ENCODE assay signal across 8 cellular contexts in the genomic region with DNA sequence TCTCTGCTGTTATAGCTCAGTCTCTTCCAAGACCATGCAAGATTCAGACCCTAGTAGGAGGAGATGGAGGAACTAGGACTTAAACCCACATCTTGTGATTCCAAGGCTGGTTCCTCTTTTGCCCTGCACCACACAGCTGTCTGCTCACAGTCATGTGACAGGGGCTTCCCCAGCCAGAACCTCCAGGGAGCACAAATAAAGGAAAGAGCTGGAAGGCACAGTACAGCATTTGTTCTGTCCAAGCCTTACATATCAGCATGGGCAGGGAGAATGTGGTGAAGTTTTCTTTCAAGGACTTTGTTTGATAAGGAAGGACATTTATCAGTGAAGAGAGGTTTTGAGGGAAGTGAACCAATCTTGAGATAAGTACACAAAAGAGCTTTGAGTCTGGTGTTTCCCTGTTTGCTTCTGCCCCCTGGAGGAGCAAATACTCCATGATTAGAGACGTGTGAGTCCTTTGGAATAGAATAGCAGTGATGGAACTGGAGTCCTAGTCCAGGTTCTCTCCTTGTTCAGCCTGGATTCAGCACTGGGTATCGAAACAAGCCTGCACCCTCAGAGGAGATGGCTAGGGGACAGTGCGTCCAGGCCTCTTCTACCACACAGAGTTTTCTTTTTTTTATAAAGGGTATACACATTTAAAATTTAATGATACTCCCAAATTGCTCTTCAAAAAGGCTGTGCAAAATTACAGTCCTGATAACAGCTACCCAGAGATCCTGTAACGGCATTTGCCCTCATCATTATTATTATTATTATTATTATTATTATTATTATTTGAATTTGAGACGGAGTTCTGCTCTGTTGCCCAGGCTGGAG. TPM values are rescaled to one million over a fixed set of nuclear protein-coding genes. Genes with fewer than 3 reads are reported as not detected.
DNase-seq lines count a peak whose midpoint lies in the region; ATAC-seq, FAIRE-seq and TF ChIP-seq lines count a peak whose summit lies in the region.

No MANE protein-coding gene starts in this region.

- CTCF ChIA-PET in endothelial cell of umbilical vein (lab: Charles Lee), result interaction anchor here (0.7 to 4.5 kb wide), 39 partner anchors 11 to 445 kb away, joined by 3 to 140 read pairs (median 5); a partner anchor contains a TSS

- dilution Hi-C loops in endothelial cell of umbilical vein (cut with MboI; ENCODE audit: extremely low pct_ligation_motif_present, low sequenced_read_pairs), result no loop called here

- H3K9ac ChIP-seq in endothelial cell of umbilical vein (replicated peaks; ENCODE audit: extremely low read depth, insufficient read depth, low read length), result no peak overlapping the region

- H3K27me3 ChIP-seq in endothelial cell of umbilical vein (ENCODE audit: control insufficient read depth in 2 of 2, insufficient read depth in 2 of 2, low read length in 2 of 2), result no peaks in the 10 kb centered on the region
- H3K27me3 ChIP-seq in tibial artery, result no peaks in the 10 kb centered on the region

- peaks cover 15% of the 10 kb centered on the region for H3K79me2 ChIP-seq in endothelial cell of umbilical vein (ENCODE audit: control insufficient read depth, insufficient read depth, low read length)

- TF ChIP-seq POLR2A in endothelial cell of umbilical vein (IDR thresholded peaks at IDR 0.05; ENCODE audit: low read depth, low read length), result no peak

- POLR2A ChIA-PET in endothelial cell of umbilical vein (lab: Charles Lee), result interaction anchor here (0.9 to 1.4 kb wide), 7 partner anchors 10 to 74 kb away, joined by 3 to 10 read pairs (median 4); no protein-coding TSS in a partner anchor

- H3K4me2 ChIP-seq in endothelial cell of umbilical vein (ENCODE audit: insufficient read depth, low read length), result no peak overlapping the region

- H3K4me3 ChIP-seq in endothelial cell of umbilical vein (replicated peaks in 1 of 3; ENCODE audit: insufficient read depth in 1 of 3, low read depth in 1 of 3, low read length in 3 of 3) (no peak overlapping the region), tibial artery (no peak overlapping the region)

- FAIRE-seq in endothelial cell of umbilical vein (lab: Jason Lieb, UNC), result peak; percentile 90

- H3K4me1 ChIP-seq in endothelial cell of umbilical vein (ENCODE audit: control insufficient read depth, extremely low read depth, insufficient read depth, low read length) (peaks cover 14% of the 10 kb centered on the region), tibial artery (peaks cover 0 to 14% (median 2%) of the 10 kb centered on the region in 4 donors)

- TF ChIP-seq CTCF in endothelial cell of umbilical vein (IDR thresholded peaks at IDR 0.05; ENCODE audit: extremely low read depth in 1 of 2, insufficient read depth in 1 of 2, low read depth in 1 of 2, low read length in 2 of 2) (peak; percentile 64 to 77), tibial artery (IDR thresholded peaks at IDR 0.05) (peak; percentile 15 to 37)

- DNase-seq in COLO668 (lab: John Stamatoyannopoulos, UW; ENCODE audit: unreplicated experiment) (peak; percentile 22), NCI-H226 (peak; percentile 50), endothelial cell of umbilical vein (ENCODE audit: low read depth, low spot score) (peak; percentile 89), midbrain (lab: John Stamatoyannopoulos, UW) (peak; percentile 91), tibial artery (peak; percentile 71 to 78)

- H3K27ac ChIP-seq in endothelial cell of umbilical vein (ENCODE audit: insufficient read depth, low read depth, low read length) (peak overlapping the region; percentile 54), tibial artery (peak overlapping the region in 1 of 2 donors; percentile 0)

- H3K36me3 ChIP-seq in endothelial cell of umbilical vein (ENCODE audit: control insufficient read depth in 2 of 2, extremely low read depth in 1 of 2, insufficient read depth in 2 of 2, low read length in 2 of 2) (peaks cover 29 to 32% of the 10 kb centered on the region in 2 experiments), tibial artery (peaks cover 83 to 100% (median 92%) of the 10 kb centered on the region in 3 donors)

- ATAC-seq in GM18909 (IDR thresholded peaks at IDR 0.05; ENCODE audit: poor library complexity, unreplicated experiment), result peak; percentile 88
- ATAC-seq in HG03108 (IDR thresholded peaks at IDR 0.05; ENCODE audit: unreplicated experiment), result peak; percentile 93
- ATAC-seq in activated CD4-positive, CD25-positive, alpha-beta regulatory T cell treated with anti-CD3 and anti-CD28 coated beads, Interleukin-2, amount 50 U/mL, for 24 hours, result peak; percentile 66 to 68

- intact Hi-C loops in endothelial cell of umbilical vein (cut with micrococcal nuclease), result loop anchor here (1.0 kb wide), 5 partner anchors 40 to 257 kb away; a partner anchor contains a TSS
- intact Hi-C loops in tibial artery (cut with DNase I; ENCODE audit: low total_unique reads), result no loop called here

- no peaks in the 10 kb centered on the region for H3K9me3 ChIP-seq in endothelial cell of umbilical vein (replicated peaks; ENCODE audit: control insufficient read depth, insufficient read depth, low read length)
- H3K9me3 ChIP-seq in tibial artery, result no peaks in the 10 kb centered on the region

- H2AFZ ChIP-seq in endothelial cell of umbilical vein (ENCODE audit: low read depth, low read length), result no peak overlapping the region

- H3K9me1 ChIP-seq in endothelial cell of umbilical vein (replicated peaks; ENCODE audit: control insufficient read depth, extremely low read depth, insufficient read depth, low read length), result no peaks in the 10 kb centered on the region

- BruUV-seq in endothelial cell of umbilical vein (replicated peaks; lab: Mats Ljungman, UMichigan), result TSS peak; percentile 50

- no peaks in the 10 kb centered on the region for H4K20me1 ChIP-seq in endothelial cell of umbilical vein (replicated peaks; ENCODE audit: control insufficient read depth, extremely low read depth, insufficient read depth, low read length)

TF ChIP-seq in endothelial cell of umbilical vein, 7 proteins besides CTCF, POLR2A, EP300 and RAD21:
- TF ChIP-seq MYC (IDR thresholded peaks at IDR 0.05; ENCODE audit: low read depth, low read length), result no peak
- TF ChIP-seq POLR2AphosphoS5 (IDR thresholded peaks at IDR 0.05; ENCODE audit: insufficient read depth, low read depth, low read length), result peak; percentile 29
- TF ChIP-seq GATA2 (IDR thresholded peaks at IDR 0.05; ENCODE audit: insufficient read depth, insufficient read length, low read depth, low read length), result peak; percentile 49
- TF ChIP-seq FOS (IDR thresholded peaks at IDR 0.05; ENCODE audit: borderline replicate concordance, insufficient read depth, low read length), result no peak
- TF ChIP-seq, protein P1, sequence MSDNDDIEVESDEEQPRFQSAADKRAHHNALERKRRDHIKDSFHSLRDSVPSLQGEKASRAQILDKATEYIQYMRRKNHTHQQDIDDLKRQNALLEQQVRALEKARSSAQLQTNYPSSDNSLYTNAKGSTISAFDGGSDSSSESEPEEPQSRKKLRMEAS (IDR thresholded peaks at IDR 0.05; ENCODE audit: insufficient read depth, insufficient read length), result no peak
- no peak for TF ChIP-seq JUN (IDR thresholded peaks at IDR 0.05; ENCODE audit: borderline replicate concordance, insufficient read depth, insufficient read length, low read depth)

RNA-seq across cellular contexts. Expression of a gene that starts 24.6 kb away (rescaled TPM):
- total RNA-seq in endothelial cell of umbilical vein, result 31.1 and 37.6 TPM in 2 replicates
- 15.7 and 16.4 TPM in 2 replicates for polyA plus RNA-seq in endothelial cell of umbilical vein
- polyA plus RNA-seq in endothelial cell of umbilical vein (2011; cell fraction: cytosol; rRNA removed), result 12.2 and 15.1 TPM in 2 replicates
- 37.5 and 37.8 TPM in 2 replicates for polyA plus RNA-seq in endothelial cell of umbilical vein (2011; cell fraction: nucleus; rRNA removed)
- polyA plus RNA-seq in endothelial cell of umbilical vein (2012), result 13.6 and 15.2 TPM in 2 replicates
- 41.1 and 46.4 TPM in 2 replicates for polyA minus RNA-seq in endothelial cell of umbilical vein
- 2.8 TPM for polyA minus RNA-seq in endothelial cell of umbilical vein (2011; cell fraction: cytosol; rRNA and poly(A)+ RNA removed)
- polyA minus RNA-seq in endothelial cell of umbilical vein (2011; cell fraction: nucleus; rRNA and poly(A)+ RNA removed), result 26.4 and 37.2 TPM in 2 replicates

RNA-seq across cellular contexts. Expression of a gene that starts 42.4 kb away (rescaled TPM):
- total RNA-seq in endothelial cell of umbilical vein, result 222 and 260 TPM in 2 replicates
- 85.5 and 104 TPM in 2 replicates for polyA plus RNA-seq in endothelial cell of umbilical vein
- 88.8 and 91.9 TPM in 2 replicates for polyA plus RNA-seq in endothelial cell of umbilical vein (2011; cell fraction: cytosol; rRNA removed)
- polyA plus RNA-seq in endothelial cell of umbilical vein (2011; cell fraction: nucleus; rRNA removed), result 323 and 358 TPM in 2 replicates
- polyA plus RNA-seq in endothelial cell of umbilical vein (2012), result 177 and 182 TPM in 2 replicates
- polyA minus RNA-seq in endothelial cell of umbilical vein, result 353 and 362 TPM in 2 replicates
- polyA minus RNA-seq in endothelial cell of umbilical vein (2011; cell fraction: cytosol; rRNA and poly(A)+ RNA removed), result 5.4 TPM
- 427 and 521 TPM in 2 replicates for polyA minus RNA-seq in endothelial cell of umbilical vein (2011; cell fraction: nucleus; rRNA and poly(A)+ RNA removed)

Comparison
In these comparisons a context has a peak if more than half of its experiments do, and no peak if none do; other contexts are left out.
1. DNase-seq: peak in every context shown above with its lines; median percentile 91 in midbrain; 89 in endothelial cell of umbilical vein; 74 in tibial artery; 50 in NCI-H226; 22 in COLO668.